In genomic region chr6:110356778-110357177, GRCh38 we compare ENCODE assay signal across 14 cellular contexts. TPM values are rescaled to one million over a fixed set of nuclear protein-coding genes. Genes with fewer than 3 reads are reported as not detected.
DNase-seq lines count a peak whose midpoint lies in the region; ATAC-seq, FAIRE-seq and TF ChIP-seq lines count a peak whose summit lies in the region.
"Had no signal": no experiment of that assay in that cellular context is flagged by ENCODE, and none has a peak within 500 bp of the region (broad histone marks: within the 10 kb centered on the region; RNA-seq: fewer than 3 reads in every experiment).

No MANE protein-coding gene starts in this region.

- POLR2A ChIA-PET in activated naive CD8-positive, alpha-beta T cell treated with anti-CD3 and anti-CD28 coated beads, Interleukin-2, amount 10 ng/mL, durations not matched to agents 7 days and 5 days (lab: Charles Lee), result no interaction called here

- no peaks in the 10 kb centered on the region for H3K9me3 ChIP-seq in kidney (ENCODE audit: control insufficient read depth in 1 of 2, low read length in 2 of 2)
- H3K9me3 ChIP-seq: adrenal gland had no signal

- H3K27ac ChIP-seq in kidney (ENCODE audit: low read depth in 2 of 2, low read length in 2 of 2) (peak overlapping the region; percentile 20 to 77), brain microvascular endothelial cell (no peak overlapping the region)

- intact Hi-C loops in kidney (cut with DNase I), result no loop called here

- ATAC-seq in activated naive CD8-positive, alpha-beta T cell treated with anti-CD3 and anti-CD28 coated beads, Interleukin-2, amount 10 ng/mL, durations not matched to agents 7 days and 5 days (ENCODE audit: low read depth), result no peak
- no peak for ATAC-seq in stimulated activated naive CD8-positive, alpha-beta T cell treated with anti-CD3 and anti-CD28 coated beads, Interleukin-15, amount 100 ng/mL, for 72 hours

- no peaks in the 10 kb centered on the region for H3K9me3 Mint-ChIP-seq in T-helper 2 cell treated with Interferon-gamma antibody and Interleukin-4, amounts not matched to agents 5 μg/mL and 100 μg/mL, for 36 hours
- peaks cover 4% of the 10 kb centered on the region for H3K9me3 Mint-ChIP-seq in activated naive CD8-positive, alpha-beta T cell treated with anti-CD3 and anti-CD28 coated beads, Interleukin-2, amount 10 ng/mL, durations not matched to agents 7 days and 5 days
- H3K9me3 Mint-ChIP-seq in stimulated activated naive CD8-positive, alpha-beta T cell treated with anti-CD3 and anti-CD28 coated beads, Interleukin-15, amount 100 ng/mL, for 72 hours, result no peaks in the 10 kb centered on the region

- H3K4me1 Mint-ChIP-seq in T-helper 2 cell treated with Interferon-gamma antibody and Interleukin-4, amounts not matched to agents 5 μg/mL and 100 μg/mL, for 36 hours (ENCODE audit: low read depth), result peaks cover 2% of the 10 kb centered on the region
- peaks cover 2% of the 10 kb centered on the region for H3K4me1 Mint-ChIP-seq in activated naive CD8-positive, alpha-beta T cell treated with anti-CD3 and anti-CD28 coated beads, Interleukin-2, amount 10 ng/mL, durations not matched to agents 7 days and 5 days
- peaks cover 13% of the 10 kb centered on the region for H3K4me1 Mint-ChIP-seq in stimulated activated naive CD8-positive, alpha-beta T cell treated with anti-CD3 and anti-CD28 coated beads, Interleukin-15, amount 100 ng/mL, for 72 hours

- no peaks in the 10 kb centered on the region for H3K27me3 ChIP-seq in brain microvascular endothelial cell (replicated peaks)
- H3K27me3 ChIP-seq: adrenal gland had no signal

- H3K27ac Mint-ChIP-seq in T-helper 2 cell treated with Interferon-gamma antibody and Interleukin-4, amounts not matched to agents 5 μg/mL and 100 μg/mL, for 36 hours, result no peak overlapping the region
- no peak overlapping the region for H3K27ac Mint-ChIP-seq in activated naive CD8-positive, alpha-beta T cell treated with anti-CD3 and anti-CD28 coated beads, Interleukin-2, amount 10 ng/mL, durations not matched to agents 7 days and 5 days
- H3K27ac Mint-ChIP-seq in stimulated activated naive CD8-positive, alpha-beta T cell treated with anti-CD3 and anti-CD28 coated beads, Interleukin-15, amount 100 ng/mL, for 72 hours, result peak overlapping the region in 1 of 2 donors; percentile 52

- H3K4me1 ChIP-seq in kidney (ENCODE audit: control insufficient read depth in 1 of 2, insufficient read depth in 1 of 2, low read depth in 1 of 2, low read length in 2 of 2), result peaks cover 8 to 13% of the 10 kb centered on the region in 2 donors

- no peaks in the 10 kb centered on the region for H3K36me3 Mint-ChIP-seq in T-helper 2 cell treated with Interferon-gamma antibody and Interleukin-4, amounts not matched to agents 5 μg/mL and 100 μg/mL, for 36 hours (ENCODE audit: low read depth)
- H3K36me3 Mint-ChIP-seq in activated naive CD8-positive, alpha-beta T cell treated with anti-CD3 and anti-CD28 coated beads, Interleukin-2, amount 10 ng/mL, durations not matched to agents 7 days and 5 days, result no peaks in the 10 kb centered on the region

- FAIRE-seq in kidney (lab: Jason Lieb, UNC), result no peak

- no peak for TF ChIP-seq CTCF in kidney (IDR thresholded peaks at IDR 0.05; ENCODE audit: borderline replicate concordance, extremely low read depth, insufficient read depth)
- TF ChIP-seq CTCF in brain microvascular endothelial cell (IDR thresholded peaks at IDR 0.05; ENCODE audit: low read depth, low read length, missing control alignments), result no peak

- peak overlapping the region; percentile 67 for H3K4me3 Mint-ChIP-seq in T-helper 2 cell treated with Interferon-gamma antibody and Interleukin-4, amounts not matched to agents 5 μg/mL and 100 μg/mL, for 36 hours
- peak overlapping the region; percentile 86 for H3K4me3 Mint-ChIP-seq in activated naive CD8-positive, alpha-beta T cell treated with anti-CD3 and anti-CD28 coated beads, Interleukin-2, amount 10 ng/mL, durations not matched to agents 7 days and 5 days
- peak overlapping the region; percentile 90 to 91 for H3K4me3 Mint-ChIP-seq in stimulated activated naive CD8-positive, alpha-beta T cell treated with anti-CD3 and anti-CD28 coated beads, Interleukin-15, amount 100 ng/mL, for 72 hours

- no peak for DNase-seq in T-helper 2 cell treated with Interferon-gamma antibody and Interleukin-4, amounts not matched to agents 5 μg/mL and 100 μg/mL, for 36 hours (ENCODE audit: low spot score)
- DNase-seq in T-helper 2 cell (no peak), kidney (peak; percentile 74), anterior cingulate cortex (lab: John Stamatoyannopoulos, UW) (no peak), Kasumi-1 (lab: John Stamatoyannopoulos, UW) (no peak), brain microvascular endothelial cell (no peak)
- DNase-seq in activated naive CD8-positive, alpha-beta T cell treated with anti-CD3 and anti-CD28 coated beads, Interleukin-2, amount 10 ng/mL, durations not matched to agents 7 days and 5 days, result no peak
- DNase-seq in stimulated activated naive CD8-positive, alpha-beta T cell treated with anti-CD3 and anti-CD28 coated beads, Interleukin-15, amount 100 ng/mL, for 72 hours, result no peak
- DNase-seq: ACHN; activated CD4-positive, CD25-positive, alpha-beta regulatory T cell; adrenal gland; erythroblast; Karpas-422; NCI-H446 treated with DMSO at 0.1 percent for 48 hours had no signal

- no peak overlapping the region for H3K9ac ChIP-seq in kidney (ENCODE audit: low read length in 2 of 2)

- H3K36me3 ChIP-seq in kidney (ENCODE audit: control insufficient read depth in 1 of 2, insufficient read depth in 2 of 2, low read length in 2 of 2), result no peaks in the 10 kb centered on the region
- H3K36me3 ChIP-seq in brain microvascular endothelial cell (replicated peaks), result no peaks in the 10 kb centered on the region
- H3K36me3 ChIP-seq: adrenal gland had no signal

- H3K4me3 ChIP-seq in kidney (ENCODE audit: low read length in 2 of 2), result peak overlapping the region; percentile 78 to 84
- H3K4me3 ChIP-seq in brain microvascular endothelial cell (ENCODE audit: low read depth, low read length), result no peak overlapping the region

- H3K27me3 Mint-ChIP-seq in T-helper 2 cell treated with Interferon-gamma antibody and Interleukin-4, amounts not matched to agents 5 μg/mL and 100 μg/mL, for 36 hours (ENCODE audit: low read depth), result peaks cover 73% of the 10 kb centered on the region
- peaks cover 23% of the 10 kb centered on the region for H3K27me3 Mint-ChIP-seq in activated naive CD8-positive, alpha-beta T cell treated with anti-CD3 and anti-CD28 coated beads, Interleukin-2, amount 10 ng/mL, durations not matched to agents 7 days and 5 days
- peaks cover 36% of the 10 kb centered on the region for H3K27me3 Mint-ChIP-seq in stimulated activated naive CD8-positive, alpha-beta T cell treated with anti-CD3 and anti-CD28 coated beads, Interleukin-15, amount 100 ng/mL, for 72 hours

- in situ Hi-C loops in brain microvascular endothelial cell (cut with HindIII; ENCODE audit: low pct_ligation_motif_present, low sequenced_read_pairs), result no loop called here

RNA-seq across cellular contexts. Expression of gene METTL24, which starts 1.4 kb away (rescaled TPM):
- total RNA-seq in activated naive CD8-positive, alpha-beta T cell treated with anti-CD3 and anti-CD28 coated beads, Interleukin-2, amount 10 ng/mL, durations not matched to agents 7 days and 5 days, result 1 to 10 TPM in 1 of 2 experiments, under 1 TPM in 1; 0.55 to 1.4 TPM
- total RNA-seq in kidney, result 3.5 TPM
- polyA plus RNA-seq in kidney (ENCODE audit: insufficient read depth, low read depth, low replicate concordance), result 1.4 TPM

RNA-seq across cellular contexts. Expression of gene DDO, which starts 58.6 kb away (rescaled TPM):
- not detected for total RNA-seq in activated naive CD8-positive, alpha-beta T cell treated with anti-CD3 and anti-CD28 coated beads, Interleukin-2, amount 10 ng/mL, durations not matched to agents 7 days and 5 days
- total RNA-seq in kidney, result 3.6 TPM
- polyA plus RNA-seq in kidney (ENCODE audit: insufficient read depth, low read depth, low replicate concordance), result 13.4 TPM
